In genomic region chr10:102712843-102713242, GRCh38 we compare ENCODE assay signal across 8 cellular contexts. TPM values are rescaled to one million over a fixed set of nuclear protein-coding genes. Genes with fewer than 3 reads are reported as not detected.
DNase-seq lines count a peak whose midpoint lies in the region; ATAC-seq and TF ChIP-seq lines count a peak whose summit lies in the region.

No MANE protein-coding gene starts in this region.

- peaks cover 20% of the 10 kb centered on the region for H3K4me1 ChIP-seq in CD4-positive, CD25-positive, alpha-beta regulatory T cell (ENCODE audit: control insufficient read depth, insufficient read depth, low read length, poor library complexity, severe bottlenecking)
- H3K4me1 ChIP-seq in Loucy (ENCODE audit: insufficient read depth, low read length, poor library complexity, severe bottlenecking) (peaks cover 45% of the 10 kb centered on the region), colonic mucosa (peaks cover 5% of the 10 kb centered on the region)

- H3K27me3 Mint-ChIP-seq in CD4-positive, CD25-positive, alpha-beta regulatory T cell, result no peaks in the 10 kb centered on the region
- no peaks in the 10 kb centered on the region for H3K27me3 Mint-ChIP-seq in natural killer cell treated with Interleukin-12 subunit alpha and Interleukin-12 subunit beta and Interleukin-15 and Interleukin-18, amount 100 ng/mL, for 72 hours

- intact Hi-C loops in colonic mucosa (cut with DNase I), result no loop called here

- H3K27ac ChIP-seq in CD4-positive, CD25-positive, alpha-beta regulatory T cell (ENCODE audit: insufficient read depth, low read length, poor library complexity, severe bottlenecking), result peak overlapping the region; percentile 88
- peak overlapping the region; percentile 63 for H3K27ac ChIP-seq in colonic mucosa

- H3K4me3 Mint-ChIP-seq in CD4-positive, CD25-positive, alpha-beta regulatory T cell, result peak overlapping the region; percentile 89 to 97 (median 96)
- H3K4me3 Mint-ChIP-seq in natural killer cell treated with Interleukin-12 subunit alpha and Interleukin-12 subunit beta and Interleukin-15 and Interleukin-18, amount 100 ng/mL, for 72 hours, result peak overlapping the region; percentile 83

- no peaks in the 10 kb centered on the region for H3K27me3 ChIP-seq in CD4-positive, CD25-positive, alpha-beta regulatory T cell (ENCODE audit: control insufficient read depth, insufficient read depth, low read length)
- H3K27me3 ChIP-seq in Loucy (ENCODE audit: insufficient read depth, low read length, poor library complexity, severe bottlenecking), result no peaks in the 10 kb centered on the region
- H3K27me3 ChIP-seq in colonic mucosa, result no peaks in the 10 kb centered on the region

- H3F3A ChIP-seq in Loucy (ENCODE audit: low read depth), result no peaks in the 10 kb centered on the region; the same call in 1 of the 2 replicates

- peaks cover 57% of the 10 kb centered on the region for H3K79me2 ChIP-seq in Loucy (ENCODE audit: insufficient read depth, low read length)

- H3K4me2 ChIP-seq in Loucy (ENCODE audit: low read depth, low read length, poor library complexity, severe bottlenecking), result peak overlapping the region; percentile 81

- H3K9ac ChIP-seq in Loucy (ENCODE audit: low read depth, low read length, poor library complexity, severe bottlenecking), result peak overlapping the region; percentile 72
- H3K9ac ChIP-seq in colonic mucosa (ENCODE audit: low read depth in 2 of 2, low read length in 2 of 2), result peak overlapping the region in 1 of 2 donors; percentile 90

- no peaks in the 10 kb centered on the region for H3K9me2 ChIP-seq in Loucy (replicated peaks; ENCODE audit: low read depth, low read length)

- no peak for DNase-seq in CD4-positive, CD25-positive, alpha-beta regulatory T cell
- DNase-seq in colonic mucosa (no peak), NCI-H1105 treated with DMSO at 0.1 percent for 48 hours (lab: John Stamatoyannopoulos, UW) (no peak), NCI-H2107 (lab: John Stamatoyannopoulos, UW) (no peak)
- no peak for DNase-seq in natural killer cell treated with Interleukin-12 subunit alpha and Interleukin-12 subunit beta and Interleukin-15 and Interleukin-18, amount 100 ng/mL, for 72 hours (ENCODE audit: low spot score)

- no peak for TF ChIP-seq CTCF in Loucy (conservative IDR thresholded peaks at IDR 0.05; ENCODE audit: low read length)
- TF ChIP-seq CTCF in colonic mucosa (IDR thresholded peaks at IDR 0.05), result no peak

- no peaks in the 10 kb centered on the region for H3K9me3 Mint-ChIP-seq in CD4-positive, CD25-positive, alpha-beta regulatory T cell
- no peaks in the 10 kb centered on the region for H3K9me3 Mint-ChIP-seq in natural killer cell treated with Interleukin-12 subunit alpha and Interleukin-12 subunit beta and Interleukin-15 and Interleukin-18, amount 100 ng/mL, for 72 hours

- H3K4me1 Mint-ChIP-seq in CD4-positive, CD25-positive, alpha-beta regulatory T cell, result peaks cover 18 to 57% (median 23%) of the 10 kb centered on the region in 4 donors
- H3K4me1 Mint-ChIP-seq in natural killer cell treated with Interleukin-12 subunit alpha and Interleukin-12 subunit beta and Interleukin-15 and Interleukin-18, amount 100 ng/mL, for 72 hours (ENCODE audit: low read depth in 2 of 2), result peaks cover 24 to 44% of the 10 kb centered on the region in 2 donors

- no peaks in the 10 kb centered on the region for H4K20me1 ChIP-seq in Loucy (ENCODE audit: insufficient read depth, low read length, poor library complexity, severe bottlenecking)

- H2AFZ ChIP-seq in Loucy (ENCODE audit: low read length), result peak overlapping the region; percentile 81; the same call in 1 of the 2 replicates

- H3K27ac Mint-ChIP-seq in CD4-positive, CD25-positive, alpha-beta regulatory T cell, result peak overlapping the region; percentile 80 to 93 (median 81)
- H3K27ac Mint-ChIP-seq in natural killer cell treated with Interleukin-12 subunit alpha and Interleukin-12 subunit beta and Interleukin-15 and Interleukin-18, amount 100 ng/mL, for 72 hours, result peak overlapping the region; percentile 68 to 81

- H3K36me3 ChIP-seq in CD4-positive, CD25-positive, alpha-beta regulatory T cell (ENCODE audit: control insufficient read depth, insufficient read depth, low read length), result peaks cover 4% of the 10 kb centered on the region
- H3K36me3 ChIP-seq in Loucy (ENCODE audit: insufficient read depth, low read length), result no peaks in the 10 kb centered on the region
- no peaks in the 10 kb centered on the region for H3K36me3 ChIP-seq in colonic mucosa

- H3K9me3 ChIP-seq in CD4-positive, CD25-positive, alpha-beta regulatory T cell (ENCODE audit: control insufficient read depth in 2 of 2, low read length in 2 of 2), result no peaks in the 10 kb centered on the region
- no peaks in the 10 kb centered on the region for H3K9me3 ChIP-seq in Loucy (ENCODE audit: insufficient read depth, low read depth, low read length)
- no peaks in the 10 kb centered on the region for H3K9me3 ChIP-seq in colonic mucosa

- no peak for ATAC-seq in CD4-positive, CD25-positive, alpha-beta regulatory T cell (ENCODE audit: low read depth in 2 of 2)
- ATAC-seq in natural killer cell treated with Interleukin-12 subunit alpha and Interleukin-12 subunit beta and Interleukin-15 and Interleukin-18, amount 100 ng/mL, for 72 hours, result no peak
- ATAC-seq in HG03521 (IDR thresholded peaks at IDR 0.05; ENCODE audit: unreplicated experiment), result no peak
- ATAC-seq in HG03457 (IDR thresholded peaks at IDR 0.05; ENCODE audit: unreplicated experiment), result no peak

- peak overlapping the region; percentile 83 for H3K4me3 ChIP-seq in CD4-positive, CD25-positive, alpha-beta regulatory T cell (ENCODE audit: low read depth, low read length)
- H3K4me3 ChIP-seq in Loucy (ENCODE audit: low read length, poor library complexity, severe bottlenecking) (peak overlapping the region; percentile 87), colonic mucosa (peak overlapping the region; percentile 78)

- H3K36me3 Mint-ChIP-seq in CD4-positive, CD25-positive, alpha-beta regulatory T cell, result peaks cover 9% of the 10 kb centered on the region
- H3K36me3 Mint-ChIP-seq in natural killer cell treated with Interleukin-12 subunit alpha and Interleukin-12 subunit beta and Interleukin-15 and Interleukin-18, amount 100 ng/mL, for 72 hours, result peaks cover 4% of the 10 kb centered on the region

RNA-seq across cellular contexts. Expression of gene ARL3, which starts 1.4 kb away (rescaled TPM):
- total RNA-seq in CD4-positive, CD25-positive, alpha-beta regulatory T cell, result 2.0 TPM
- 1 to 10 TPM; 2.3 to 3.3 (median 3.0) TPM for polyA plus RNA-seq in CD4-positive, CD25-positive, alpha-beta regulatory T cell
- 1 to 10 TPM; 4.8 to 5.6 TPM for total RNA-seq in colonic mucosa
- 1 to 10 TPM; 3.0 to 4.5 TPM for total RNA-seq in natural killer cell treated with Interleukin-12 subunit alpha and Interleukin-12 subunit beta and Interleukin-15 and Interleukin-18, amount 100 ng/mL, for 72 hours

RNA-seq across cellular contexts. Expression of gene SFXN2, which starts 1.6 kb away (rescaled TPM):
- 9.9 TPM for total RNA-seq in CD4-positive, CD25-positive, alpha-beta regulatory T cell
- 10 to 100 TPM in 2 of 4 donors, 1 to 10 TPM in 2; 4.9 to 11.5 (median 8.9) TPM for polyA plus RNA-seq in CD4-positive, CD25-positive, alpha-beta regulatory T cell
- 10 to 100 TPM in 1 of 2 donors, 1 to 10 TPM in 1; 9.7 to 27.6 TPM for total RNA-seq in colonic mucosa
- total RNA-seq in natural killer cell treated with Interleukin-12 subunit alpha and Interleukin-12 subunit beta and Interleukin-15 and Interleukin-18, amount 100 ng/mL, for 72 hours, result 10 to 100 TPM; 13.2 to 39.6 TPM

RNA-seq across cellular contexts. Expression of gene WBP1L, which starts 30.9 kb away (rescaled TPM):
- total RNA-seq in CD4-positive, CD25-positive, alpha-beta regulatory T cell, result 27.7 TPM
- polyA plus RNA-seq in CD4-positive, CD25-positive, alpha-beta regulatory T cell, result 10 to 100 TPM; 26.9 to 38.5 (median 28.3) TPM
- 10 to 100 TPM; 32.3 to 42.7 TPM for total RNA-seq in colonic mucosa
- 10 to 100 TPM; 21.0 to 33.1 TPM for total RNA-seq in natural killer cell treated with Interleukin-12 subunit alpha and Interleukin-12 subunit beta and Interleukin-15 and Interleukin-18, amount 100 ng/mL, for 72 hours
